32 cellular contexts compared by ENCODE assay signal in genomic region chr17:12574525-12574924, GRCh38.
"Had no signal": no experiment of that assay in that cellular context is flagged by ENCODE, and none has a peak within 500 bp of the region (broad histone marks: within the 10 kb centered on the region; RNA-seq: fewer than 3 reads in every experiment).

No MANE protein-coding gene starts in this region.

- H3K27ac ChIP-seq: adrenal gland, ascending aorta, body of pancreas, brain microvascular endothelial cell, breast epithelium, cardiac muscle cell had no signal

- H3K4me1 ChIP-seq: adrenal gland, body of pancreas, breast epithelium had no signal

- H3K27me3 ChIP-seq: adrenal gland, ascending aorta, brain microvascular endothelial cell, breast epithelium, cardiac muscle cell had no signal

- H3K9me3 ChIP-seq: adrenal gland, ascending aorta, body of pancreas, breast epithelium had no signal

- H3K36me3 ChIP-seq: adrenal gland, ascending aorta, brain microvascular endothelial cell, breast epithelium, cardiac muscle cell had no signal

- DNase-seq: activated effector memory CD4-positive, alpha-beta T cell treated with anti-CD3 and anti-CD28 coated beads, Interleukin-2, amount 50 U/mL, for 16 hours; activated effector memory CD4-positive, alpha-beta T cell treated with Interleukin-2 at 50 U/mL for 16 hours; activated gamma-delta T cell; activated gamma-delta T cell treated with Interleukin-2 at 50 U/mL for 16 hours; activated naive CD4-positive, alpha-beta T cell; activated naive CD4-positive, alpha-beta T cell treated with anti-CD3 and anti-CD28 coated beads for 36 hours; activated naive CD4-positive, alpha-beta T cell treated with anti-CD3 and anti-CD28 coated beads, Interleukin-2, amount 10 ng/mL, durations not matched to agents 7 days and 5 days; activated naive CD4-positive, alpha-beta T cell treated with anti-CD3 and anti-CD28 coated beads, Interleukin-2, amount 50 U/mL, for 16 hours; activated naive CD4-positive, alpha-beta T cell treated with Interleukin-2 at 50 U/mL for 16 hours; activated naive CD8-positive, alpha-beta T cell treated with anti-CD3 and anti-CD28 coated beads for 36 hours; activated naive CD8-positive, alpha-beta T cell treated with anti-CD3 and anti-CD28 coated beads, Interleukin-2, amount 10 ng/mL, durations not matched to agents 7 days and 5 days; activated naive CD8-positive, alpha-beta T cell treated with anti-CD3 and anti-CD28 coated beads, Interleukin-2, amount 50 U/mL, for 24 hours; activated T-cell treated with anti-CD3 and anti-CD28 coated beads, Interleukin-2, amount 50 U/mL, for 1 hour; activated T-cell treated with anti-CD3 and anti-CD28 coated beads, Interleukin-2, amount 50 U/mL, for 24 hours; activated T-cell treated with anti-CD3 and anti-CD28 coated beads, Interleukin-2, amount 50 U/mL, for 4 hours; activated T-cell treated with anti-CD3 and anti-CD28 coated beads, Interleukin-2, amount 50 U/mL, for 48 hours; activated T-cell treated with anti-CD3 and anti-CD28 coated beads, Interleukin-2, amount 50 U/mL, for 72 hours; adrenal gland; amniotic stem cell; amygdala; anterior cingulate cortex; aorta; body of pancreas; brain microvascular endothelial cell; caudate nucleus; central memory CD4-positive, alpha-beta T cell; cerebellar nuclear complex had no signal

- ATAC-seq: activated naive CD4-positive, alpha-beta T cell treated with anti-CD3 and anti-CD28 coated beads, Interleukin-2, amount 50 U/mL, for 72 hours; activated naive CD8-positive, alpha-beta T cell treated with anti-CD3 and anti-CD28 coated beads, Interleukin-2, amount 50 U/mL, for 24 hours; activated T-cell treated with anti-CD3 and anti-CD28 coated beads, Interleukin-2, amount 50 U/mL, for 4 hours; activated T-cell treated with anti-CD3 and anti-CD28 coated beads, Interleukin-2, amount 50 U/mL, for 72 hours; activated T-helper 17 cell treated with anti-CD3 and anti-CD28 coated beads, Interleukin-2, amount 50 U/mL, for 72 hours; body of pancreas had no signal

- H3K4me3 ChIP-seq: adrenal gland, ascending aorta, body of pancreas, breast epithelium, cardiac muscle cell had no signal
